Comparison of ENCODE assay signal across 1 cellular context in genomic region chr7:130144632-130145171, GRCh38.
TF ChIP-seq lines count a peak whose summit lies in the region.

No MANE protein-coding gene starts in this region.

TF ChIP-seq in H1, 55 proteins besides CTCF, POLR2A, EP300 and RAD21 (continued from another document):
- TF ChIP-seq CTBP2 (IDR thresholded peaks at IDR 0.05; ENCODE audit: borderline replicate concordance, insufficient read depth, insufficient read length, low read length) = no peak
